Comparison of ENCODE assay signal across 35 cellular contexts in genomic region chr2:29241955-29242565, GRCh38.
"Had no signal": no experiment of that assay in that cellular context is flagged by ENCODE, and none has a peak within 500 bp of the region (broad histone marks: within the 10 kb centered on the region; RNA-seq: fewer than 3 reads in every experiment).

No MANE protein-coding gene starts in this region.

- H3K9me3 ChIP-seq: SJSA1 had no signal

- H3K4me1 Mint-ChIP-seq: activated naive CD8-positive, alpha-beta T cell treated with anti-CD3 and anti-CD28 coated beads for 36 hours; T-cell; T-helper 17 cell had no signal

- H3K4me3 ChIP-seq: SJSA1 had no signal

- H3K27me3 ChIP-seq: brain microvascular endothelial cell had no signal

- ATAC-seq: activated T-cell treated with anti-CD3 and anti-CD28 coated beads, Interleukin-2, amount 50 U/mL, for 4 hours; Panc1; SK-N-SH treated with all-trans-retinoic acid at 6 μM for 48 hours; T-cell; T-helper 17 cell had no signal

- H3K27ac Mint-ChIP-seq: activated B cell treated with CpG ODN at 0.5 μM for 24 hours; activated CD4-positive, alpha-beta memory T cell treated with anti-CD3 and anti-CD28 coated beads for 36 hours; activated naive CD8-positive, alpha-beta T cell treated with anti-CD3 and anti-CD28 coated beads for 36 hours; activated T-helper 1 cell treated with anti-CD3 and anti-CD28 coated beads, Interleukin-12 subunit alpha, Interleukin-12 subunit beta, Interleukin-2, Interleukin-4 antibody, amounts not matched to agents 30 ng/mL and 10 ng/mL and 1 ng/mL, durations not matched to agents 14 hours and 24 hours and 36 hours; T-cell; T-helper 17 cell had no signal

- H3K4me1 ChIP-seq: SJSA1 had no signal

- DNase-seq: activated B cell treated with CpG ODN at 0.5 μM for 24 hours; activated CD4-positive, alpha-beta memory T cell treated with anti-CD3 and anti-CD28 coated beads for 36 hours; activated CD4-positive, alpha-beta T cell treated with anti-CD3 and anti-CD28 coated beads for 4 hours; activated CD4-positive, alpha-beta T cell treated with anti-CD3 and anti-CD28 coated beads, Interleukin-2, amount 50 U/mL, for 1 hour; activated CD4-positive, CD25-positive, alpha-beta regulatory T cell treated with anti-CD3 and anti-CD28 coated beads, Interleukin-2, amount 50 U/mL, for 72 hours; activated CD8-positive, alpha-beta memory T cell treated with anti-CD3 and anti-CD28 coated beads, Interleukin-2, amount 50 U/mL, for 4 hours; activated naive CD4-positive, alpha-beta T cell; activated naive CD4-positive, alpha-beta T cell treated with anti-CD3 and anti-CD28 coated beads, Interleukin-2, amount 50 U/mL, for 16 hours; activated naive CD8-positive, alpha-beta T cell treated with anti-CD3 and anti-CD28 coated beads for 36 hours; activated T-cell treated with anti-CD3 and anti-CD28 coated beads for 4 hours; activated T-cell treated with anti-CD3 and anti-CD28 coated beads, Interleukin-2, amount 50 U/mL, for 4 hours; amniotic stem cell; aorta; brain microvascular endothelial cell; MM.1S; MV-4-11; NCI-H1092; NCI-H1436 treated with DMSO at 0.1 percent for 48 hours; NCI-H1694 treated with DMSO at 0.1 percent for 48 hours; NCI-H2029 treated with DMSO at 0.1 percent for 48 hours; NCI-H2107; NCI-H2171; NCI-H2227 treated with DMSO at 0.1 percent for 48 hours; NCI-H446; NCI-H510A treated with DMSO at 0.1 percent for 48 hours; SHP77 treated with DMSO at 0.1 percent for 48 hours; T-cell; T-helper 17 cell; T-helper 9 cell had no signal

- H3K4me3 Mint-ChIP-seq: activated B cell treated with CpG ODN at 0.5 μM for 24 hours; activated CD4-positive, alpha-beta memory T cell treated with anti-CD3 and anti-CD28 coated beads for 36 hours; activated naive CD8-positive, alpha-beta T cell treated with anti-CD3 and anti-CD28 coated beads for 36 hours; activated T-cell treated with anti-CD3 and anti-CD28 coated beads, Interleukin-2, amount 50 U/mL, for 4 hours; activated T-helper 1 cell treated with anti-CD3 and anti-CD28 coated beads, Interleukin-12 subunit alpha, Interleukin-12 subunit beta, Interleukin-2, Interleukin-4 antibody, amounts not matched to agents 30 ng/mL and 10 ng/mL and 1 ng/mL, durations not matched to agents 14 hours and 24 hours and 36 hours; central memory CD8-positive, alpha-beta T cell; T-cell; T-helper 17 cell had no signal

- H3K36me3 ChIP-seq: brain microvascular endothelial cell, SJSA1 had no signal

- H3K36me3 Mint-ChIP-seq: activated CD4-positive, alpha-beta memory T cell treated with anti-CD3 and anti-CD28 coated beads for 36 hours; activated naive CD8-positive, alpha-beta T cell treated with anti-CD3 and anti-CD28 coated beads for 36 hours; T-cell had no signal

- H3K27ac ChIP-seq: brain microvascular endothelial cell, SJSA1, VCaP had no signal

- H3K9me3 Mint-ChIP-seq: activated B cell treated with CpG ODN at 0.5 μM for 24 hours; activated CD4-positive, alpha-beta memory T cell treated with anti-CD3 and anti-CD28 coated beads for 36 hours; activated naive CD8-positive, alpha-beta T cell treated with anti-CD3 and anti-CD28 coated beads for 36 hours; activated T-cell treated with anti-CD3 and anti-CD28 coated beads, Interleukin-2, amount 50 U/mL, for 4 hours; activated T-helper 1 cell treated with anti-CD3 and anti-CD28 coated beads, Interleukin-12 subunit alpha, Interleukin-12 subunit beta, Interleukin-2, Interleukin-4 antibody, amounts not matched to agents 30 ng/mL and 10 ng/mL and 1 ng/mL, durations not matched to agents 14 hours and 24 hours and 36 hours; central memory CD8-positive, alpha-beta T cell; T-cell had no signal
